ENCODE assay signal across 15 cellular contexts in the genomic region with DNA sequence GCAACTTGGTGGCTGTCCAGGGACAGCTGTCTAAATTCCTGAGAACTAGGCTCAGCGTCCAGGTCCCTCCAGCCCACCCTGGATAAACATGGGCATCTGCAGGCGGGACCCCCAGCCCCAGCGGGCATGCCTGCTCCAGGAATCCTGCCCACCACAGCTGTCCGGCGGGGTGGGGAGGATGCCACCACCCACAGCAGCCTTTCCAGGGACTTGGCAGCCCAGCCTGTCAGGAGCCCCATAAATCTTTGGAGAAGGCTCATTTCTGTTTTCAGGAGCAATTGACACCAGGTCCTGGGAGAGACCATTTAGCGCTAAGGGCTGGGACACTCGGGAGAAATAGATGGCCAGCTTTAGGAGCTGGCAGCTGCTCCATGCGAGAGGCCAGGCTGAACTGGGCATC.
"Had no signal": no experiment of that assay in that cellular context is flagged by ENCODE, and none has a peak within 500 bp of the region (broad histone marks: within the 10 kb centered on the region; RNA-seq: fewer than 3 reads in every experiment).

No MANE protein-coding gene starts in this region.

- ATAC-seq: activated naive CD4-positive, alpha-beta T cell treated with anti-CD3 and anti-CD28 coated beads, Interleukin-2, amount 50 U/mL, for 72 hours; left lobe of liver; psoas muscle; right lobe of liver; stimulated activated naive CD8-positive, alpha-beta T cell treated with anti-CD3 and anti-CD28 coated beads, Interleukin-15, amount 100 ng/mL, for 72 hours; WTC11 had no signal

- H3K4me3 ChIP-seq: cardiac muscle cell, dorsolateral prefrontal cortex, psoas muscle, right lobe of liver had no signal

- H3K4me1 ChIP-seq: psoas muscle, right lobe of liver had no signal

- DNase-seq: activated CD4-positive, alpha-beta memory T cell treated with anti-CD3 and anti-CD28 coated beads, Interleukin-2, amount 10 ng/mL, durations not matched to agents 7 days and 5 days; activated CD4-positive, alpha-beta T cell treated with anti-CD3 and anti-CD28 coated beads for 4 hours; activated effector memory CD4-positive, alpha-beta T cell treated with anti-CD3 and anti-CD28 coated beads, Interleukin-2, amount 50 U/mL, for 16 hours; activated T-cell treated with anti-CD3 and anti-CD28 coated beads, Interleukin-2, amount 50 U/mL, for 48 hours; dorsolateral prefrontal cortex; endodermal cell; erythroblast; midbrain; psoas muscle; right lobe of liver; stimulated activated naive CD8-positive, alpha-beta T cell treated with anti-CD3 and anti-CD28 coated beads, Interleukin-15, amount 100 ng/mL, for 72 hours had no signal

- H3K36me3 ChIP-seq: cardiac muscle cell, right lobe of liver had no signal

- H3K27ac ChIP-seq: cardiac muscle cell, dorsolateral prefrontal cortex, psoas muscle, right lobe of liver had no signal

- H3K27me3 ChIP-seq: cardiac muscle cell, right lobe of liver had no signal

- H3K9me3 ChIP-seq: psoas muscle, right lobe of liver had no signal
